ENCODE assay signal across 13 cellular contexts in the genomic region with DNA sequence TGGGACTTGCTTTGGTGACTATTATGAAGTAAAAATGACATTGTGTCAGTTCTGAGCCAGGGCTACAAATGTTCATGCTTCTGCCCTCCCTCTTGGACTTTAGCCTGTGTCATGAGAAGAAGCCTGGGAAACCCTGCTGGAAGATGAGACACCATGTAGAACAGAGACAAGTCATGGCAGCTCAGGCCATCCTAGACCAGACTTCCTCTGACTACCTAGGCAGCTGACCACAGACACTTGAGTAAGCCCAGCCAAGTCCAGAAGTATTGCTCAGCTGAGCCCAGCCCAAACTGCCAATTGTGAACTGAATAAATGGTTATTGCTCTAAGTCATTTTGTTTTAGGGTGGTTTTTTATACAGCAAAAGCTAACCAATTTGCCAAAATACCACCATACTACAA.
"Had no signal": no experiment of that assay in that cellular context is flagged by ENCODE, and none has a peak within 500 bp of the region (broad histone marks: within the 10 kb centered on the region; RNA-seq: fewer than 3 reads in every experiment).

No MANE protein-coding gene starts in this region.

- H3K9ac ChIP-seq: neural progenitor cell, parathyroid adenoma had no signal

- H3K36me3 ChIP-seq: neural progenitor cell had no signal

- H3K4me2 ChIP-seq: hepatocyte, neural progenitor cell had no signal

- H3K9me3 Mint-ChIP-seq: activated B cell treated with CpG ODN at 0.5 μM for 24 hours; activated CD4-positive, alpha-beta T cell treated with anti-CD3 and anti-CD28 coated beads, Interleukin-2, amount 10 ng/mL, durations not matched to agents 24 days and 14 days; activated naive CD4-positive, alpha-beta T cell treated with anti-CD3 and anti-CD28 coated beads, Interleukin-2, amount 10 ng/mL, durations not matched to agents 7 days and 5 days; activated T-helper 1 cell treated with anti-CD3 and anti-CD28 coated beads, Interleukin-12 subunit alpha, Interleukin-12 subunit beta, Interleukin-2, Interleukin-4 antibody, amounts not matched to agents 30 ng/mL and 10 ng/mL and 1 ng/mL, durations not matched to agents 14 hours and 24 hours and 36 hours had no signal

- FAIRE-seq: urothelium cell line had no signal

- H3K36me3 Mint-ChIP-seq: activated naive CD4-positive, alpha-beta T cell treated with anti-CD3 and anti-CD28 coated beads, Interleukin-2, amount 10 ng/mL, durations not matched to agents 7 days and 5 days; neural progenitor cell had no signal

- DNase-seq: activated B cell treated with CpG ODN at 0.5 μM for 24 hours; activated CD4-positive, alpha-beta T cell treated with anti-CD3 and anti-CD28 coated beads, Interleukin-2, amount 10 ng/mL, durations not matched to agents 24 days and 14 days; activated naive CD4-positive, alpha-beta T cell treated with anti-CD3 and anti-CD28 coated beads, Interleukin-2, amount 10 ng/mL, durations not matched to agents 7 days and 5 days; kidney; left ventricle myocardium superior; retina; stimulated activated CD4-positive, alpha-beta T cell treated with anti-CD3 and anti-CD28 coated beads, Interleukin-4, amount 100 ng/mL, for 4 hours; stimulated activated naive CD8-positive, alpha-beta T cell treated with anti-CD3 and anti-CD28 coated beads, Interleukin-15, amount 100 ng/mL, for 72 hours had no signal

- H3K4me1 ChIP-seq: neural progenitor cell, parathyroid adenoma had no signal

- H3K4me1 Mint-ChIP-seq: activated B cell treated with CpG ODN at 0.5 μM for 24 hours; activated CD4-positive, alpha-beta T cell treated with anti-CD3 and anti-CD28 coated beads, Interleukin-2, amount 10 ng/mL, durations not matched to agents 24 days and 14 days; activated naive CD4-positive, alpha-beta T cell treated with anti-CD3 and anti-CD28 coated beads, Interleukin-2, amount 10 ng/mL, durations not matched to agents 7 days and 5 days; neural progenitor cell; stimulated activated naive CD8-positive, alpha-beta T cell treated with anti-CD3 and anti-CD28 coated beads, Interleukin-15, amount 100 ng/mL, for 72 hours had no signal

- H2AFZ ChIP-seq: hepatocyte, neural progenitor cell, parathyroid adenoma had no signal

- H3K27me3 ChIP-seq: hepatocyte, neural progenitor cell had no signal

- H3K27ac ChIP-seq: hepatocyte, neural progenitor cell, parathyroid adenoma had no signal

- H3K4me3 Mint-ChIP-seq: activated B cell treated with CpG ODN at 0.5 μM for 24 hours; activated CD4-positive, alpha-beta T cell treated with anti-CD3 and anti-CD28 coated beads, Interleukin-2, amount 10 ng/mL, durations not matched to agents 24 days and 14 days; activated naive CD4-positive, alpha-beta T cell treated with anti-CD3 and anti-CD28 coated beads, Interleukin-2, amount 10 ng/mL, durations not matched to agents 7 days and 5 days; activated T-helper 1 cell treated with anti-CD3 and anti-CD28 coated beads, Interleukin-12 subunit alpha, Interleukin-12 subunit beta, Interleukin-2, Interleukin-4 antibody, amounts not matched to agents 30 ng/mL and 10 ng/mL and 1 ng/mL, durations not matched to agents 14 hours and 24 hours and 36 hours; neural progenitor cell; stimulated activated naive CD8-positive, alpha-beta T cell treated with anti-CD3 and anti-CD28 coated beads, Interleukin-15, amount 100 ng/mL, for 72 hours had no signal

- H3K79me2 ChIP-seq: hepatocyte, parathyroid adenoma had no signal

- H3K27ac Mint-ChIP-seq: activated B cell treated with CpG ODN at 0.5 μM for 24 hours; activated CD4-positive, alpha-beta T cell treated with anti-CD3 and anti-CD28 coated beads, Interleukin-2, amount 10 ng/mL, durations not matched to agents 24 days and 14 days; activated naive CD4-positive, alpha-beta T cell treated with anti-CD3 and anti-CD28 coated beads, Interleukin-2, amount 10 ng/mL, durations not matched to agents 7 days and 5 days; activated T-helper 1 cell treated with anti-CD3 and anti-CD28 coated beads, Interleukin-12 subunit alpha, Interleukin-12 subunit beta, Interleukin-2, Interleukin-4 antibody, amounts not matched to agents 30 ng/mL and 10 ng/mL and 1 ng/mL, durations not matched to agents 14 hours and 24 hours and 36 hours; neural progenitor cell; stimulated activated naive CD8-positive, alpha-beta T cell treated with anti-CD3 and anti-CD28 coated beads, Interleukin-15, amount 100 ng/mL, for 72 hours had no signal

- H3K4me3 ChIP-seq: hepatocyte, neural progenitor cell had no signal

- H3K27me3 Mint-ChIP-seq: activated B cell treated with CpG ODN at 0.5 μM for 24 hours; activated CD4-positive, alpha-beta T cell treated with anti-CD3 and anti-CD28 coated beads, Interleukin-2, amount 10 ng/mL, durations not matched to agents 24 days and 14 days; activated naive CD4-positive, alpha-beta T cell treated with anti-CD3 and anti-CD28 coated beads, Interleukin-2, amount 10 ng/mL, durations not matched to agents 7 days and 5 days had no signal
